7 cellular contexts compared by ENCODE assay signal in genomic region chr17:39576187-39576586, GRCh38. TPM values are rescaled to one million over a fixed set of nuclear protein-coding genes. Genes with fewer than 3 reads are reported as not detected.
DNase-seq lines count a peak whose midpoint lies in the region; ATAC-seq, FAIRE-seq and TF ChIP-seq lines count a peak whose summit lies in the region.

No MANE protein-coding gene starts in this region.

- TF ChIP-seq CTCF in D721Med (IDR thresholded peaks at IDR 0.05; ENCODE audit: insufficient read depth, missing control alignments) (peak; percentile 73), WERI-Rb-1 (IDR thresholded peaks at IDR 0.05; ENCODE audit: low read depth, low read length) (peak; percentile 78), lower lobe of right lung (IDR thresholded peaks at IDR 0.05) (peak; percentile 32)

- H3K4me1 ChIP-seq in lower lobe of right lung: peaks cover 8% of the 10 kb centered on the region

- ATAC-seq in lower lobe of right lung (no peak), GM19452 (IDR thresholded peaks at IDR 0.05; ENCODE audit: unreplicated experiment) (no peak), HG03439 (IDR thresholded peaks at IDR 0.05; ENCODE audit: unreplicated experiment) (no peak)

- intact Hi-C loops in lower lobe of right lung (cut with DNase I): no loop called here

- H3K27me3 ChIP-seq in WERI-Rb-1 (ENCODE audit: insufficient read depth, low read depth, severe bottlenecking) (peaks cover 94% of the 10 kb centered on the region), lower lobe of right lung (ENCODE audit: low read depth) (no peaks in the 10 kb centered on the region)

- DNase-seq in D721Med (ENCODE audit: insufficient read length, low spot score) (no peak), HPDE6-E6E7 (ENCODE audit: extremely low spot score) (peak; percentile 29), WERI-Rb-1 (no peak), lower lobe of right lung (no peak), globus pallidus (ENCODE audit: low spot score) (no peak)

- H3K4me3 ChIP-seq in WERI-Rb-1 (ENCODE audit: low read depth, low read length) (no peak overlapping the region), lower lobe of right lung (no peak overlapping the region)

- peaks cover 7% of the 10 kb centered on the region for H3K9me3 ChIP-seq in WERI-Rb-1 (ENCODE audit: severe bottlenecking)
- no peaks in the 10 kb centered on the region for H3K9me3 ChIP-seq in lower lobe of right lung

- no peak for FAIRE-seq in D721Med (lab: Jason Lieb, UNC)

- no peak overlapping the region for H3K27ac ChIP-seq in WERI-Rb-1
- no peak overlapping the region for H3K27ac ChIP-seq in lower lobe of right lung

- H3K36me3 ChIP-seq in WERI-Rb-1: no peaks in the 10 kb centered on the region
- no peaks in the 10 kb centered on the region for H3K36me3 ChIP-seq in lower lobe of right lung

RNA-seq across cellular contexts. Expression of gene NEUROD2, which starts 31.5 kb away (rescaled TPM):
- not detected for total RNA-seq in lower lobe of right lung

RNA-seq across cellular contexts. Expression of gene PPP1R1B, which starts 50.6 kb away (rescaled TPM):
- 23.9 TPM for total RNA-seq in lower lobe of right lung
